ENCODE assay signal across 8 cellular contexts in the genomic region with DNA sequence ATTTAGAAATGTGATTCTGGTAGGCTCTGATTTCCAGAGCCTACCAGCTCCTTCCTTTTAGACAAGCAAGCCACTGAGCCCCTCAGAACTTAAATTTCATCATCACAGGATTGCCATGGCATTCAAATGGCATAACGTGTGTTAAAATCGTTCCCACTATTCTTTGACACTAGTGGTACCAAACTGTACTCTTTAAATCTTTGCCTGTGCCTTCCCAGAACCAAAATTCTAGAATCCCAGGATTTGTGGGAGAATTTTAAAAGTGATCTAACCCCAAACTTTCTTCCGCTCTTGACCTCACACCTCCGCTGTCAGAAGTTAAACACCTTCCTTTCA. TPM values are rescaled to one million over a fixed set of nuclear protein-coding genes. Genes with fewer than 3 reads are reported as not detected.
A peak's percentile ranks its signal among the peaks of the same experiment; 100 is the strongest.
DNase-seq lines count a peak whose midpoint lies in the region; TF ChIP-seq lines count a peak whose summit lies in the region.

No MANE protein-coding gene starts in this region.

- POLR2A ChIA-PET in GM10248 (lab: Yijun Ruan, JAX), result no interaction called here

- TF ChIP-seq CTCF in GM10248 (IDR thresholded peaks at IDR 0.05; ENCODE audit: control extremely low read depth, extremely low read depth, low read depth, missing control alignments) (no peak), neutrophil (IDR thresholded peaks at IDR 0.05) (no peak)

- H3K36me3 Mint-ChIP-seq in IgD-negative memory B cell, result peaks cover 3% of the 10 kb centered on the region
- peaks cover 36% of the 10 kb centered on the region for H3K36me3 Mint-ChIP-seq in dendritic cell treated with granulocyte-macrophage colony-stimulating factor and Interleukin-4, amounts not matched to agents 40 ng/mL and 50 ng/mL, for 4 days (ENCODE audit: low read depth)

- DNase-seq in GM10248 (ENCODE audit: extremely low spot score) (peak; percentile 9), kidney tubule cell (ENCODE audit: low spot score) (no peak), A172 (ENCODE audit: low spot score) (no peak), NCI-H345 (lab: John Stamatoyannopoulos, UW) (no peak)
- DNase-seq in stimulated activated CD4-positive, alpha-beta T cell treated with anti-CD3 and anti-CD28 coated beads, Interleukin-4, amount 100 ng/mL, for 4 hours, result no peak

- H3K9me3 Mint-ChIP-seq in IgD-negative memory B cell, result no peaks in the 10 kb centered on the region
- H3K9me3 Mint-ChIP-seq in dendritic cell treated with granulocyte-macrophage colony-stimulating factor and Interleukin-4, amounts not matched to agents 40 ng/mL and 50 ng/mL, for 4 days, result no peaks in the 10 kb centered on the region

- peak overlapping the region; percentile 88 to 98 (median 96) for H3K4me3 Mint-ChIP-seq in IgD-negative memory B cell
- H3K4me3 Mint-ChIP-seq in dendritic cell treated with granulocyte-macrophage colony-stimulating factor and Interleukin-4, amounts not matched to agents 40 ng/mL and 50 ng/mL, for 4 days, result peak overlapping the region; percentile 91

- H3K36me3 ChIP-seq in neutrophil, result peaks cover 8% of the 10 kb centered on the region

- peaks cover 10% of the 10 kb centered on the region for H3K27me3 Mint-ChIP-seq in IgD-negative memory B cell
- H3K27me3 Mint-ChIP-seq in dendritic cell treated with granulocyte-macrophage colony-stimulating factor and Interleukin-4, amounts not matched to agents 40 ng/mL and 50 ng/mL, for 4 days, result peaks cover 5% of the 10 kb centered on the region

- peaks cover 7% of the 10 kb centered on the region for H3K27me3 ChIP-seq in neutrophil

- intact Hi-C loops in dendritic cell treated with granulocyte-macrophage colony-stimulating factor and Interleukin-4, amounts not matched to agents 40 ng/mL and 50 ng/mL, for 4 days (cut with micrococcal nuclease), result no loop called here

- H3K27ac Mint-ChIP-seq in IgD-negative memory B cell, result peak overlapping the region; percentile 91 to 98 (median 98)
- peak overlapping the region; percentile 94 for H3K27ac Mint-ChIP-seq in dendritic cell treated with granulocyte-macrophage colony-stimulating factor and Interleukin-4, amounts not matched to agents 40 ng/mL and 50 ng/mL, for 4 days

- CTCF ChIA-PET in GM10248 (lab: Yijun Ruan, JAX), result interaction anchor here (1.0 kb wide), 1 partner anchor 31 kb away, joined by 3 read pairs; no protein-coding TSS in a partner anchor

- H3K27ac ChIP-seq in neutrophil, result peak overlapping the region; percentile 78

- H3K4me1 ChIP-seq in neutrophil (ENCODE audit: control insufficient read depth in 1 of 2, insufficient read depth in 1 of 2, low read depth in 1 of 2, low read length in 1 of 2), result peaks cover 16 to 17% of the 10 kb centered on the region in 2 experiments

- peaks cover 14 to 15% (median 15%) of the 10 kb centered on the region in 3 donors for H3K4me1 Mint-ChIP-seq in IgD-negative memory B cell
- peaks cover 21% of the 10 kb centered on the region for H3K4me1 Mint-ChIP-seq in dendritic cell treated with granulocyte-macrophage colony-stimulating factor and Interleukin-4, amounts not matched to agents 40 ng/mL and 50 ng/mL, for 4 days (ENCODE audit: low read depth)

- H3K9me3 ChIP-seq in neutrophil, result no peaks in the 10 kb centered on the region

- peak overlapping the region; percentile 84 to 96 for H3K4me3 ChIP-seq in neutrophil (ENCODE audit: low read depth in 1 of 2, low read length in 1 of 2)

RNA-seq across cellular contexts. Expression of gene INTS2, which starts 0.3 kb away (rescaled TPM):
- polyA plus RNA-seq in IgD-negative memory B cell, result 2.9 TPM
- total RNA-seq in A172 (2014; rRNA removed; shearing (Covaris generic)), result 15.7 and 16.3 TPM in 2 replicates
